ENCODE assay signal across 1 cellular context in the genomic region with DNA sequence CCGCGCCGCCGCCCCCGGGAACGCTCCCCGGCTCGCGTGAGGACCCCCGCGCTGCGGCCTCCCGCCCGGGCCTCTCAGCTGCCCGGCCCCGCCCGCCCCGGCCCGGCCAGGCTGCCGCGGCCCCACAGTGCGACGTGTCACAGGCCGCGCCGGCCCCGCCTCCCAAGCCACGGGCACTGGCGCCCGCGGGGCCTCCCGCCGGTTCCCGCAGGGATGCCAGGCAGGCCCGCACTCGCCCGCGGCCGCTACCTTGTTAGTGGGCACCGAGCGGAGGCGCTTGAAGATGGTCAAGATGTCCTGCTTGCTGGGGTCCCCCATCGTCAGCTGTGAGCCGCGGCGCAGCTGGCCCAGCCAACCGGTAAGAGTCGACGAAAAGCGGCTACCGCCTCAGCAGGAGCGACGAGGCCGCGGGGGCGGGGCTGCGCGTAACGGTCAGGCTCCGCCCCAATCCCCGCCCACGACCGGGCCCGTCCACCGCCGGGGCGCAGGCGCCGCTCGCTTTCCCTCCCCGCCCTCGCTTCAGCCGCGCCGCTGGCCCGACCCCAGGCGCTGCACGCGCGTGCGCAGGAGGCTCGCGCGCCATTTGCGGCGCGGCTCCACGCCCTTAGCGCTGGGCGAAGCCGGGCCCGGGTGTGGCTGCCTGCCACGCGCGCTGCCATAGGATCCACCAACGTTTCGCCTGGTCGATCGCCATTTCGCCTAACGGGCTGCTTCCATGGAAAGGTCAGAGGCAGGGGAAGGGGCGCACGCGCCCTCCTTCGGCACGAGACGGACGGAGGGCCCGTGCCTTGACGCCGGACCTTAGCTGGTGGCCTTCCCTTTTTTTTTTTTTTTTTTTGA.
A peak's percentile ranks its signal among the peaks of the same experiment; 100 is the strongest.
TF ChIP-seq lines count a peak whose summit lies in the region.

A gene with protein sequence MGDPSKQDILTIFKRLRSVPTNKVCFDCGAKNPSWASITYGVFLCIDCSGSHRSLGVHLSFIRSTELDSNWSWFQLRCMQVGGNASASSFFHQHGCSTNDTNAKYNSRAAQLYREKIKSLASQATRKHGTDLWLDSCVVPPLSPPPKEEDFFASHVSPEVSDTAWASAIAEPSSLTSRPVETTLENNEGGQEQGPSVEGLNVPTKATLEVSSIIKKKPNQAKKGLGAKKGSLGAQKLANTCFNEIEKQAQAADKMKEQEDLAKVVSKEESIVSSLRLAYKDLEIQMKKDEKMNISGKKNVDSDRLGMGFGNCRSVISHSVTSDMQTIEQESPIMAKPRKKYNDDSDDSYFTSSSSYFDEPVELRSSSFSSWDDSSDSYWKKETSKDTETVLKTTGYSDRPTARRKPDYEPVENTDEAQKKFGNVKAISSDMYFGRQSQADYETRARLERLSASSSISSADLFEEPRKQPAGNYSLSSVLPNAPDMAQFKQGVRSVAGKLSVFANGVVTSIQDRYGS (minus strand): TSS at position 409 of the 840 bp plus-strand sequence. CDS start 91 bp downstream, at position 318.

TF ChIP-seq in GM23338, 12 proteins besides CTCF, POLR2A, EP300 and RAD21:
- TF ChIP-seq CREB1 (CRISPR knock-in tag; IDR thresholded peaks at IDR 0.05; ENCODE audit: low read depth) (peak; percentile 77), ETS1 (IDR thresholded peaks at IDR 0.05) (no peak), EZH2 (IDR thresholded peaks at IDR 0.05; ENCODE audit: low read depth, unreplicated experiment) (no peak), POLR2AphosphoS5 (IDR thresholded peaks at IDR 0.05; ENCODE audit: low read depth) (peak; percentile 70), NANOG (IDR thresholded peaks at IDR 0.05; ENCODE audit: borderline replicate concordance) (no peak), ZNF114 (CRISPR knock-in tag; IDR thresholded peaks at IDR 0.05) (no peak)
